In the genomic region with DNA sequence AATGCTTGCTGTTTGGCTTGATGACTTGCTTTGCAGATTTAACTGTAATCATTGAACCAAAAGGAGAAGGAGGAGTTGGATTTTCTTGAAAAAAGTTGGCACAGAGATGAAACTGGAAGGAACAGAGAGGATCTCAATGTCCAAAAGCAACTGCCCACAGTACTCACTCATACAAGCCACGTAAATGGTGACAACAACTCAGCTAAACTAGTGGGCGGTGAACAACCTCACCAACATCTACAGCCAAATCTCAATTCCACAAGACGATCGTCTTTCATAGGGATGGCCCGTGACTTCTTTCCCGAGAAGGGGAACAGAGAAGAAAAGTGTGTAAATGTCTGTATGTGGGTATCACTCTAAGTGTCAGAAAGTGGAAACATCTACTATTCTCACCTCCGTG, we compare ENCODE assay signal across 1 cellular context.
TF ChIP-seq lines count a peak whose summit lies in the region.

No MANE protein-coding gene starts in this region.

TF ChIP-seq in HCT116, 20 proteins besides CTCF, POLR2A, EP300 and RAD21:
- TF ChIP-seq, protein P1, sequence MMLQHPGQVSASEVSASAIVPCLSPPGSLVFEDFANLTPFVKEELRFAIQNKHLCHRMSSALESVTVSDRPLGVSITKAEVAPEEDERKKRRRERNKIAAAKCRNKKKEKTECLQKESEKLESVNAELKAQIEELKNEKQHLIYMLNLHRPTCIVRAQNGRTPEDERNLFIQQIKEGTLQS (IDR thresholded peaks at IDR 0.05), result no peak
- TF ChIP-seq CBX3 (IDR thresholded peaks at IDR 0.05; ENCODE audit: low read depth), result no peak
- no peak for TF ChIP-seq SRF (IDR thresholded peaks at IDR 0.05; ENCODE audit: low read depth)
- no peak for TF ChIP-seq FOSL1 (IDR thresholded peaks at IDR 0.05; ENCODE audit: low read depth)
- TF ChIP-seq TCF7L2 (IDR thresholded peaks at IDR 0.05; ENCODE audit: borderline replicate concordance, extremely low read depth, insufficient read depth, insufficient read length), result no peak
- no peak for TF ChIP-seq JUND (IDR thresholded peaks at IDR 0.05)
- TF ChIP-seq, protein P2, sequence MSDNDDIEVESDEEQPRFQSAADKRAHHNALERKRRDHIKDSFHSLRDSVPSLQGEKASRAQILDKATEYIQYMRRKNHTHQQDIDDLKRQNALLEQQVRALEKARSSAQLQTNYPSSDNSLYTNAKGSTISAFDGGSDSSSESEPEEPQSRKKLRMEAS (IDR thresholded peaks at IDR 0.05), result no peak
- TF ChIP-seq, protein P3, sequence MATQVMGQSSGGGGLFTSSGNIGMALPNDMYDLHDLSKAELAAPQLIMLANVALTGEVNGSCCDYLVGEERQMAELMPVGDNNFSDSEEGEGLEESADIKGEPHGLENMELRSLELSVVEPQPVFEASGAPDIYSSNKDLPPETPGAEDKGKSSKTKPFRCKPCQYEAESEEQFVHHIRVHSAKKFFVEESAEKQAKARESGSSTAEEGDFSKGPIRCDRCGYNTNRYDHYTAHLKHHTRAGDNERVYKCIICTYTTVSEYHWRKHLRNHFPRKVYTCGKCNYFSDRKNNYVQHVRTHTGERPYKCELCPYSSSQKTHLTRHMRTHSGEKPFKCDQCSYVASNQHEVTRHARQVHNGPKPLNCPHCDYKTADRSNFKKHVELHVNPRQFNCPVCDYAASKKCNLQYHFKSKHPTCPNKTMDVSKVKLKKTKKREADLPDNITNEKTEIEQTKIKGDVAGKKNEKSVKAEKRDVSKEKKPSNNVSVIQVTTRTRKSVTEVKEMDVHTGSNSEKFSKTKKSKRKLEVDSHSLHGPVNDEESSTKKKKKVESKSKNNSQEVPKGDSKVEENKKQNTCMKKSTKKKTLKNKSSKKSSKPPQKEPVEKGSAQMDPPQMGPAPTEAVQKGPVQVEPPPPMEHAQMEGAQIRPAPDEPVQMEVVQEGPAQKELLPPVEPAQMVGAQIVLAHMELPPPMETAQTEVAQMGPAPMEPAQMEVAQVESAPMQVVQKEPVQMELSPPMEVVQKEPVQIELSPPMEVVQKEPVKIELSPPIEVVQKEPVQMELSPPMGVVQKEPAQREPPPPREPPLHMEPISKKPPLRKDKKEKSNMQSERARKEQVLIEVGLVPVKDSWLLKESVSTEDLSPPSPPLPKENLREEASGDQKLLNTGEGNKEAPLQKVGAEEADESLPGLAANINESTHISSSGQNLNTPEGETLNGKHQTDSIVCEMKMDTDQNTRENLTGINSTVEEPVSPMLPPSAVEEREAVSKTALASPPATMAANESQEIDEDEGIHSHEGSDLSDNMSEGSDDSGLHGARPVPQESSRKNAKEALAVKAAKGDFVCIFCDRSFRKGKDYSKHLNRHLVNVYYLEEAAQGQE (IDR thresholded peaks at IDR 0.05; ENCODE audit: low read depth), result no peak
- no peak for TF ChIP-seq EGR1 (IDR thresholded peaks at IDR 0.05; ENCODE audit: low read depth)
- TF ChIP-seq POLR2AphosphoS5 (IDR thresholded peaks at IDR 0.05; ENCODE audit: low read depth, low read length), result no peak
- TF ChIP-seq EZH2phosphoT487 (IDR thresholded peaks at IDR 0.05; ENCODE audit: borderline replicate concordance), result no peak
- TF ChIP-seq SP1 (IDR thresholded peaks at IDR 0.05; ENCODE audit: low read depth), result no peak
- no peak for TF ChIP-seq ZNF274 (IDR thresholded peaks at IDR 0.05; ENCODE audit: low read depth, low read length)
- TF ChIP-seq ELF1 (IDR thresholded peaks at IDR 0.05; ENCODE audit: borderline replicate concordance, low read depth), result no peak
- no peak for TF ChIP-seq SIN3A (IDR thresholded peaks at IDR 0.05; ENCODE audit: low read depth)
- TF ChIP-seq ZFX (IDR thresholded peaks at IDR 0.05), result no peak
- no peak for TF ChIP-seq CEBPB (IDR thresholded peaks at IDR 0.05; ENCODE audit: low read depth)
- no peak for TF ChIP-seq EZH2 (IDR thresholded peaks at IDR 0.05)
- TF ChIP-seq YY1 (IDR thresholded peaks at IDR 0.05; ENCODE audit: extremely low read depth, insufficient replicate concordance, low read depth, low read length), result no peak
- TF ChIP-seq, protein P4, sequence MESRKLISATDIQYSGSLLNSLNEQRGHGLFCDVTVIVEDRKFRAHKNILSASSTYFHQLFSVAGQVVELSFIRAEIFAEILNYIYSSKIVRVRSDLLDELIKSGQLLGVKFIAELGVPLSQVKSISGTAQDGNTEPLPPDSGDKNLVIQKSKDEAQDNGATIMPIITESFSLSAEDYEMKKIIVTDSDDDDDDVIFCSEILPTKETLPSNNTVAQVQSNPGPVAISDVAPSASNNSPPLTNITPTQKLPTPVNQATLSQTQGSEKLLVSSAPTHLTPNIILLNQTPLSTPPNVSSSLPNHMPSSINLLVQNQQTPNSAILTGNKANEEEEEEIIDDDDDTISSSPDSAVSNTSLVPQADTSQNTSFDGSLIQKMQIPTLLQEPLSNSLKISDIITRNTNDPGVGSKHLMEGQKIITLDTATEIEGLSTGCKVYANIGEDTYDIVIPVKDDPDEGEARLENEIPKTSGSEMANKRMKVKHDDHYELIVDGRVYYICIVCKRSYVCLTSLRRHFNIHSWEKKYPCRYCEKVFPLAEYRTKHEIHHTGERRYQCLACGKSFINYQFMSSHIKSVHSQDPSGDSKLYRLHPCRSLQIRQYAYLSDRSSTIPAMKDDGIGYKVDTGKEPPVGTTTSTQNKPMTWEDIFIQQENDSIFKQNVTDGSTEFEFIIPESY (IDR thresholded peaks at IDR 0.05; ENCODE audit: extremely low read depth, insufficient replicate concordance, low read length), result no peak
